Comparison of ENCODE assay signal across 8 cellular contexts in the genomic region with DNA sequence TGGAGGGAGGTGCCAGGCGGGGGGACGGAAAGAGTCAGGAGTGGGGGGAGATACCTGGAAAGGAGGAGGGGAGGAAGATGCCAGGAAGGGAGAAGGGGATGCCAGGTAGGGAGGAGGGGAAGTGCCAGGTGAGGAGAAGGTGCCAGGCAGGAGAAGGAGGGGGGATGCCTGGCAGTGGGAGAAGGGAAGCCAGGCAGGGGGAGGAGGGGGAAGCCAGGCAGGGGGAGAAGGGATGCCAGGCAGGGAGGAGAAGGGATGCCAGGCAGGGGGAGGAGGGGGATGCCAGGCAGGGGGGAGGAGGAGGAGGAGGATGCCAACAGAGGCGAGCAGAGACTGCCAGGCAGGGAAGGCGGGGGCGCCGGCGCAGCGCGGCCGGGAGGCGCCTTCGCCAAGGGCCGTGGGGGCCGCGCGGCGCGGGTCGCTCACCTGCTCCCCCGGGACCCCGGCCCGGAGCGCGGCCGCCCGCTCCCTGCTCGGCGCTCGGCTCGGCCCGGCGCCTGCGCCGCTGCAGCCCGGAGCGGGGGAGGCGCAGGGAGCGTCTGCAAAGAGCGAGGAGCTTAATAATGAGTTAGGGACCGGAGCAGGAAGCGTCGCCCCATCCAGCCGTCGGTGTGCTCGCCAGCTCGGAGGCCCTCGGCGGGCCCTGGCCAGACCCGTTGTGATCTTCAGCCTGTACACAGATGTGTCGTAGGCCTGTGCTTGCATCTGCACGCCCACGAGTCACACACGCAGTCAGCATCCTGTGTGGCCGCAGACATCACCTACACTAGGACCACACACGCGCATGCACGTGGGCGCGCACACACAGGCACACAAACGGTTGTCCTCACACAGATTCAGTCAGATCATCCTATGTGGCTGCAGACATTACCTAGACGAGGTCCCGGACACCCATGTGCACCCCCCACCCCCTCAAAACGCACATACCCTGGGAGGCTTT. TPM values are rescaled to one million over a fixed set of nuclear protein-coding genes. Genes with fewer than 3 reads are reported as not detected.
DNase-seq lines count a peak whose midpoint lies in the region; ATAC-seq, FAIRE-seq and TF ChIP-seq lines count a peak whose summit lies in the region.

No MANE protein-coding gene starts in this region.

- ATAC-seq in RWPE2 (ENCODE audit: low read depth) (peak; percentile 79), Right ventricle myocardium superior (ENCODE audit: poor library complexity) (peak; percentile 78), GM21576 (IDR thresholded peaks at IDR 0.05; ENCODE audit: unreplicated experiment) (no peak)
- ATAC-seq in activated naive CD4-positive, alpha-beta T cell treated with anti-CD3 and anti-CD28 coated beads, Interleukin-2, amount 50 U/mL, for 72 hours, result peak; percentile 87 to 89

- intact Hi-C loops in Right ventricle myocardium superior (cut with DNase I) (no loop called here), ovary (cut with DNase I) (no loop called here)

- TF ChIP-seq RAD21 in Ishikawa (IDR thresholded peaks at IDR 0.05; ENCODE audit: low read depth), result no peak

- H3K27me3 ChIP-seq in RWPE2 (ENCODE audit: insufficient read depth, poor library complexity, severe bottlenecking) (no peaks in the 10 kb centered on the region), ovary (no peaks in the 10 kb centered on the region), thymus (ENCODE audit: control insufficient read depth, insufficient read depth) (no peaks in the 10 kb centered on the region)

- H3K9me3 Mint-ChIP-seq in activated naive CD4-positive, alpha-beta T cell treated with anti-CD3 and anti-CD28 coated beads, Interleukin-2, amount 50 U/mL, for 72 hours, result no peaks in the 10 kb centered on the region

- TF ChIP-seq POLR2A in GM12892 (IDR thresholded peaks at IDR 0.05; ENCODE audit: low read depth, low read length) (no peak), ovary (IDR thresholded peaks at IDR 0.05) (no peak)

- no peaks in the 10 kb centered on the region for H3K9me3 ChIP-seq in RWPE2 (ENCODE audit: severe bottlenecking)
- H3K9me3 ChIP-seq in ovary, result no peaks in the 10 kb centered on the region
- H3K9me3 ChIP-seq in thymus (ENCODE audit: control insufficient read depth), result no peaks in the 10 kb centered on the region

- peak overlapping the region; percentile 46 for H3K4me3 ChIP-seq in RWPE2 (ENCODE audit: severe bottlenecking)
- H3K4me3 ChIP-seq in ovary, result peak overlapping the region; percentile 48
- H3K4me3 ChIP-seq in thymus (ENCODE audit: low read length), result peak overlapping the region; percentile 48

- H3K36me3 ChIP-seq in RWPE2 (ENCODE audit: low read depth) (no peaks in the 10 kb centered on the region), ovary (no peaks in the 10 kb centered on the region), thymus (ENCODE audit: control insufficient read depth, insufficient read depth) (no peaks in the 10 kb centered on the region)

- H3K27ac ChIP-seq in RWPE2 (ENCODE audit: poor library complexity, severe bottlenecking), result no peak overlapping the region
- H3K27ac ChIP-seq in ovary, result no peak overlapping the region
- H3K27ac ChIP-seq in thymus (ENCODE audit: low read depth), result no peak overlapping the region

- H3K36me3 Mint-ChIP-seq in activated naive CD4-positive, alpha-beta T cell treated with anti-CD3 and anti-CD28 coated beads, Interleukin-2, amount 50 U/mL, for 72 hours, result no peaks in the 10 kb centered on the region

- peak; percentile 77 for DNase-seq in GM12892 (ENCODE audit: insufficient read length)
- DNase-seq in RWPE2 (ENCODE audit: low spot score), result no peak
- peak in 1 of 2 donors; percentile 66 for DNase-seq in activated naive CD4-positive, alpha-beta T cell treated with anti-CD3 and anti-CD28 coated beads, Interleukin-2, amount 50 U/mL, for 72 hours (ENCODE audit: low spot score in 2 of 2)
- DNase-seq in Right ventricle myocardium superior, result peak; percentile 72
- DNase-seq in ovary, result peak; percentile 58 to 79 (median 67)

- no peak overlapping the region for H3K27ac Mint-ChIP-seq in activated naive CD4-positive, alpha-beta T cell treated with anti-CD3 and anti-CD28 coated beads, Interleukin-2, amount 50 U/mL, for 72 hours

- FAIRE-seq in GM12892 (lab: Jason Lieb, UNC), result peak; percentile 46

- 1% methylated on average over 54 to 63 of the region's 63 CpGs for WGBS in ovary, 3 donors
- 7% methylated on average over 63 of the region's 63 CpGs for WGBS in thymus

- TF ChIP-seq CTCF in RWPE2 (IDR thresholded peaks at IDR 0.05; ENCODE audit: poor library complexity, severe bottlenecking) (no peak), ovary (IDR thresholded peaks at IDR 0.05) (no peak)

- H3K4me1 ChIP-seq in RWPE2 (ENCODE audit: insufficient read depth, poor library complexity, severe bottlenecking), result no peaks in the 10 kb centered on the region
- peaks cover 12% of the 10 kb centered on the region for H3K4me1 ChIP-seq in ovary (ENCODE audit: insufficient read depth)
- H3K4me1 ChIP-seq in thymus (ENCODE audit: control insufficient read depth, insufficient read depth, low read length), result peaks cover 6% of the 10 kb centered on the region

- TF ChIP-seq EP300 in Ishikawa (IDR thresholded peaks at IDR 0.05; ENCODE audit: borderline replicate concordance), result no peak
- TF ChIP-seq EP300 in ovary (IDR thresholded peaks at IDR 0.05), result no peak

TF ChIP-seq in Ishikawa, 13 proteins besides CTCF, POLR2A, EP300 and RAD21:
- TF ChIP-seq ZBTB7A (IDR thresholded peaks at IDR 0.05; ENCODE audit: low read depth) (no peak), TEAD4 (IDR thresholded peaks at IDR 0.05) (no peak), FOXM1 (IDR thresholded peaks at IDR 0.05; ENCODE audit: borderline replicate concordance, low read depth) (no peak), CREB1 (IDR thresholded peaks at IDR 0.05; ENCODE audit: low read depth) (no peak), YY1 (IDR thresholded peaks at IDR 0.05; ENCODE audit: low read depth) (no peak), TCF12 (IDR thresholded peaks at IDR 0.05; ENCODE audit: low read depth) (no peak), NFIC (IDR thresholded peaks at IDR 0.05) (no peak), EGR1 (IDR thresholded peaks at IDR 0.05) (peak; percentile 87), TAF1 (IDR thresholded peaks at IDR 0.05; ENCODE audit: low read depth) (no peak), CEBPB (IDR thresholded peaks at IDR 0.05) (no peak)
- TF ChIP-seq, protein P1, sequence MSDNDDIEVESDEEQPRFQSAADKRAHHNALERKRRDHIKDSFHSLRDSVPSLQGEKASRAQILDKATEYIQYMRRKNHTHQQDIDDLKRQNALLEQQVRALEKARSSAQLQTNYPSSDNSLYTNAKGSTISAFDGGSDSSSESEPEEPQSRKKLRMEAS (IDR thresholded peaks at IDR 0.05), result peak; percentile 39; the same call in 1 of the 2 replicates
- TF ChIP-seq, protein P2, sequence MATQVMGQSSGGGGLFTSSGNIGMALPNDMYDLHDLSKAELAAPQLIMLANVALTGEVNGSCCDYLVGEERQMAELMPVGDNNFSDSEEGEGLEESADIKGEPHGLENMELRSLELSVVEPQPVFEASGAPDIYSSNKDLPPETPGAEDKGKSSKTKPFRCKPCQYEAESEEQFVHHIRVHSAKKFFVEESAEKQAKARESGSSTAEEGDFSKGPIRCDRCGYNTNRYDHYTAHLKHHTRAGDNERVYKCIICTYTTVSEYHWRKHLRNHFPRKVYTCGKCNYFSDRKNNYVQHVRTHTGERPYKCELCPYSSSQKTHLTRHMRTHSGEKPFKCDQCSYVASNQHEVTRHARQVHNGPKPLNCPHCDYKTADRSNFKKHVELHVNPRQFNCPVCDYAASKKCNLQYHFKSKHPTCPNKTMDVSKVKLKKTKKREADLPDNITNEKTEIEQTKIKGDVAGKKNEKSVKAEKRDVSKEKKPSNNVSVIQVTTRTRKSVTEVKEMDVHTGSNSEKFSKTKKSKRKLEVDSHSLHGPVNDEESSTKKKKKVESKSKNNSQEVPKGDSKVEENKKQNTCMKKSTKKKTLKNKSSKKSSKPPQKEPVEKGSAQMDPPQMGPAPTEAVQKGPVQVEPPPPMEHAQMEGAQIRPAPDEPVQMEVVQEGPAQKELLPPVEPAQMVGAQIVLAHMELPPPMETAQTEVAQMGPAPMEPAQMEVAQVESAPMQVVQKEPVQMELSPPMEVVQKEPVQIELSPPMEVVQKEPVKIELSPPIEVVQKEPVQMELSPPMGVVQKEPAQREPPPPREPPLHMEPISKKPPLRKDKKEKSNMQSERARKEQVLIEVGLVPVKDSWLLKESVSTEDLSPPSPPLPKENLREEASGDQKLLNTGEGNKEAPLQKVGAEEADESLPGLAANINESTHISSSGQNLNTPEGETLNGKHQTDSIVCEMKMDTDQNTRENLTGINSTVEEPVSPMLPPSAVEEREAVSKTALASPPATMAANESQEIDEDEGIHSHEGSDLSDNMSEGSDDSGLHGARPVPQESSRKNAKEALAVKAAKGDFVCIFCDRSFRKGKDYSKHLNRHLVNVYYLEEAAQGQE (IDR thresholded peaks at IDR 0.05; ENCODE audit: low read depth), result no peak
- TF ChIP-seq, protein P3, sequence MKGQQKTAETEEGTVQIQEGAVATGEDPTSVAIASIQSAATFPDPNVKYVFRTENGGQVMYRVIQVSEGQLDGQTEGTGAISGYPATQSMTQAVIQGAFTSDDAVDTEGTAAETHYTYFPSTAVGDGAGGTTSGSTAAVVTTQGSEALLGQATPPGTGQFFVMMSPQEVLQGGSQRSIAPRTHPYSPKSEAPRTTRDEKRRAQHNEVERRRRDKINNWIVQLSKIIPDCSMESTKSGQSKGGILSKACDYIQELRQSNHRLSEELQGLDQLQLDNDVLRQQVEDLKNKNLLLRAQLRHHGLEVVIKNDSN (IDR thresholded peaks at IDR 0.05), result no peak

RNA-seq across cellular contexts. Expression of a gene that starts 28.4 kb away (rescaled TPM):
- polyA plus RNA-seq in GM12892 (2012; ENCODE audit: missing spikeins), result 2.2 TPM
- 1 to 10 TPM; 2.4 to 10.0 TPM for total RNA-seq in activated naive CD4-positive, alpha-beta T cell treated with anti-CD3 and anti-CD28 coated beads, Interleukin-2, amount 50 U/mL, for 72 hours
- total RNA-seq in Right ventricle myocardium superior (131 TPM), ovary (100 to 1,000 TPM in 4 of 7 donors, 10 to 100 TPM in 3; 30.2 to 203 (median 101) TPM)
- polyA plus RNA-seq in ovary (10 to 100 TPM; 43.5 to 56.1 TPM), thymus (9.6 TPM)

RNA-seq across cellular contexts. Expression of a gene that starts 44.6 kb away (rescaled TPM):
- 7.5 TPM for polyA plus RNA-seq in GM12892 (2012; ENCODE audit: missing spikeins)
- 10 to 100 TPM; 26.7 to 29.3 TPM for total RNA-seq in activated naive CD4-positive, alpha-beta T cell treated with anti-CD3 and anti-CD28 coated beads, Interleukin-2, amount 50 U/mL, for 72 hours
- total RNA-seq in Right ventricle myocardium superior (10.5 TPM), ovary (10 to 100 TPM; 19.3 to 36.2 (median 28.5) TPM)
- polyA plus RNA-seq in ovary (10 to 100 TPM in 1 of 2 donors, 1 to 10 TPM in 1; 8.4 to 18.8 TPM), thymus (35.2 TPM)

RNA-seq across cellular contexts. Expression of a gene that starts 49.9 kb away (rescaled TPM):
- 27.1 TPM for polyA plus RNA-seq in GM12892 (2012; ENCODE audit: missing spikeins)
- 10 to 100 TPM; 23.5 to 33.6 TPM for total RNA-seq in activated naive CD4-positive, alpha-beta T cell treated with anti-CD3 and anti-CD28 coated beads, Interleukin-2, amount 50 U/mL, for 72 hours
- total RNA-seq in Right ventricle myocardium superior (23.9 TPM), ovary (10 to 100 TPM; 20.5 to 40.3 (median 31.0) TPM)
- polyA plus RNA-seq in ovary (10 to 100 TPM; 13.6 to 19.9 TPM), thymus (18.9 TPM)
